Comparison of ENCODE assay signal across 27 cellular contexts in genomic region chr5:53892236-53892635, GRCh38.
"Had no signal": no experiment of that assay in that cellular context is flagged by ENCODE, and none has a peak within 500 bp of the region (broad histone marks: within the 10 kb centered on the region; RNA-seq: fewer than 3 reads in every experiment).

No MANE protein-coding gene starts in this region.

- H3K27ac ChIP-seq: breast epithelium, hepatocyte, pancreas, psoas muscle, sigmoid colon, vagina had no signal

- H3K27ac Mint-ChIP-seq: activated CD4-positive, alpha-beta T cell treated with anti-CD3 and anti-CD28 coated beads for 36 hours; activated CD8-positive, alpha-beta T cell treated with anti-CD3 and anti-CD28 coated beads, Interleukin-2, amount 10 ng/mL, durations not matched to agents 7 days and 5 days; activated naive CD4-positive, alpha-beta T cell treated with anti-CD3 and anti-CD28 coated beads, Interleukin-2, amount 10 ng/mL, durations not matched to agents 7 days and 5 days; mesothelial cell of epicardium; naive B cell; stimulated activated effector memory CD8-positive, alpha-beta T cell treated with anti-CD3 and anti-CD28 coated beads, Interleukin-12 subunit alpha, Interleukin-12 subunit beta, amount 100 ng/mL, for 72 hours; T-helper 2 cell treated with Interferon-gamma antibody and Interleukin-4, amounts not matched to agents 5 μg/mL and 100 μg/mL, for 36 hours; type B pancreatic cell had no signal

- H3K27me3 ChIP-seq: breast epithelium, hepatocyte, pancreas, sigmoid colon, vagina had no signal

- H3K36me3 Mint-ChIP-seq: activated naive CD4-positive, alpha-beta T cell treated with anti-CD3 and anti-CD28 coated beads, Interleukin-2, amount 10 ng/mL, durations not matched to agents 7 days and 5 days; mesothelial cell of epicardium; stimulated activated effector memory CD8-positive, alpha-beta T cell treated with anti-CD3 and anti-CD28 coated beads, Interleukin-12 subunit alpha, Interleukin-12 subunit beta, amount 100 ng/mL, for 72 hours; type B pancreatic cell had no signal

- H3K9me3 Mint-ChIP-seq: activated naive CD4-positive, alpha-beta T cell treated with anti-CD3 and anti-CD28 coated beads, Interleukin-2, amount 10 ng/mL, durations not matched to agents 7 days and 5 days; naive B cell; stimulated activated effector memory CD8-positive, alpha-beta T cell treated with anti-CD3 and anti-CD28 coated beads, Interleukin-12 subunit alpha, Interleukin-12 subunit beta, amount 100 ng/mL, for 72 hours; stimulated activated naive CD8-positive, alpha-beta T cell treated with anti-CD3 and anti-CD28 coated beads, Interleukin-15, amount 100 ng/mL, for 72 hours; type B pancreatic cell had no signal

- H3K36me3 ChIP-seq: breast epithelium, pancreas, sigmoid colon, vagina had no signal

- ATAC-seq: activated CD4-positive, alpha-beta T cell treated with anti-CD3 and anti-CD28 coated beads for 36 hours; activated CD8-positive, alpha-beta T cell treated with anti-CD3 and anti-CD28 coated beads, Interleukin-2, amount 10 ng/mL, durations not matched to agents 7 days and 5 days; left cardiac atrium; pancreas; psoas muscle; stimulated activated effector memory CD8-positive, alpha-beta T cell treated with anti-CD3 and anti-CD28 coated beads, Interleukin-12 subunit alpha, Interleukin-12 subunit beta, amount 100 ng/mL, for 72 hours had no signal

- H3K9me3 ChIP-seq: breast epithelium, pancreas, psoas muscle, sigmoid colon, vagina had no signal

- H3K4me1 Mint-ChIP-seq: activated CD4-positive, alpha-beta T cell treated with anti-CD3 and anti-CD28 coated beads for 36 hours; activated naive CD4-positive, alpha-beta T cell treated with anti-CD3 and anti-CD28 coated beads, Interleukin-2, amount 10 ng/mL, durations not matched to agents 7 days and 5 days; mesothelial cell of epicardium; naive B cell; stimulated activated effector memory CD8-positive, alpha-beta T cell treated with anti-CD3 and anti-CD28 coated beads, Interleukin-12 subunit alpha, Interleukin-12 subunit beta, amount 100 ng/mL, for 72 hours; stimulated activated naive CD8-positive, alpha-beta T cell treated with anti-CD3 and anti-CD28 coated beads, Interleukin-15, amount 100 ng/mL, for 72 hours had no signal

- DNase-seq: activated CD4-positive, alpha-beta T cell treated with anti-CD3 and anti-CD28 coated beads for 36 hours; activated CD4-positive, CD25-positive, alpha-beta regulatory T cell; activated CD8-positive, alpha-beta T cell treated with anti-CD3 and anti-CD28 coated beads, Interleukin-2, amount 10 ng/mL, durations not matched to agents 7 days and 5 days; activated gamma-delta T cell; activated naive CD4-positive, alpha-beta T cell treated with anti-CD3 and anti-CD28 coated beads, Interleukin-2, amount 10 ng/mL, durations not matched to agents 7 days and 5 days; amygdala; central memory CD4-positive, alpha-beta T cell; glutamatergic neuron; left cardiac atrium; left ventricle myocardium superior; mammary epithelial cell; naive B cell; pancreas; psoas muscle; sigmoid colon; small intestine; stimulated activated CD4-positive, alpha-beta T cell treated with anti-CD3 and anti-CD28 coated beads, Interleukin-4, amount 100 ng/mL, for 24 hours; stimulated activated naive CD8-positive, alpha-beta T cell treated with anti-CD3 and anti-CD28 coated beads, Interleukin-15, amount 100 ng/mL, for 72 hours; substantia nigra; T-helper 1 cell had no signal

- H3K4me3 ChIP-seq: breast epithelium, hepatocyte, pancreas, psoas muscle, sigmoid colon, vagina had no signal

- H3K4me1 ChIP-seq: breast epithelium, pancreas, psoas muscle, sigmoid colon, vagina had no signal

- H3K4me3 Mint-ChIP-seq: activated CD4-positive, alpha-beta T cell treated with anti-CD3 and anti-CD28 coated beads for 36 hours; activated CD8-positive, alpha-beta T cell treated with anti-CD3 and anti-CD28 coated beads, Interleukin-2, amount 10 ng/mL, durations not matched to agents 7 days and 5 days; activated naive CD4-positive, alpha-beta T cell treated with anti-CD3 and anti-CD28 coated beads, Interleukin-2, amount 10 ng/mL, durations not matched to agents 7 days and 5 days; mesothelial cell of epicardium; naive B cell; stimulated activated effector memory CD8-positive, alpha-beta T cell treated with anti-CD3 and anti-CD28 coated beads, Interleukin-12 subunit alpha, Interleukin-12 subunit beta, amount 100 ng/mL, for 72 hours; stimulated activated naive CD8-positive, alpha-beta T cell treated with anti-CD3 and anti-CD28 coated beads, Interleukin-15, amount 100 ng/mL, for 72 hours; T-helper 2 cell treated with Interferon-gamma antibody and Interleukin-4, amounts not matched to agents 5 μg/mL and 100 μg/mL, for 36 hours; type B pancreatic cell had no signal

- H3K27me3 Mint-ChIP-seq: activated CD4-positive, alpha-beta T cell treated with anti-CD3 and anti-CD28 coated beads for 36 hours; activated naive CD4-positive, alpha-beta T cell treated with anti-CD3 and anti-CD28 coated beads, Interleukin-2, amount 10 ng/mL, durations not matched to agents 7 days and 5 days; naive B cell; stimulated activated naive CD8-positive, alpha-beta T cell treated with anti-CD3 and anti-CD28 coated beads, Interleukin-15, amount 100 ng/mL, for 72 hours; type B pancreatic cell had no signal
